In genomic region chr12:124510301-124510970, GRCh38 we compare ENCODE assay signal across 9 cellular contexts. TPM values are rescaled to one million over a fixed set of nuclear protein-coding genes. Genes with fewer than 3 reads are reported as not detected.
DNase-seq lines count a peak whose midpoint lies in the region; ATAC-seq and TF ChIP-seq lines count a peak whose summit lies in the region.
"Had no signal": no experiment of that assay in that cellular context is flagged by ENCODE, and none has a peak within 500 bp of the region (broad histone marks: within the 10 kb centered on the region; RNA-seq: fewer than 3 reads in every experiment).

No MANE protein-coding gene starts in this region.

- TF ChIP-seq POLR2A in lower leg skin (IDR thresholded peaks at IDR 0.05): no peak

- H3K9ac ChIP-seq in neuronal stem cell (ENCODE audit: low read depth, low read length, poor library complexity): peak overlapping the region; percentile 75

- peak overlapping the region; percentile 84 for H3K4ac ChIP-seq in neuronal stem cell (ENCODE audit: low read length)

- H2AFZ ChIP-seq in neuronal stem cell (ENCODE audit: low read length): no peak overlapping the region

- peak overlapping the region; percentile 65 for H3K23ac ChIP-seq in neuronal stem cell (ENCODE audit: low read depth, low read length, poor library complexity)

- no peak for ATAC-seq in HG03565 (IDR thresholded peaks at IDR 0.05; ENCODE audit: unreplicated experiment)

- H2BK15ac ChIP-seq in neuronal stem cell (ENCODE audit: low read length): peak overlapping the region; percentile 90

- H3K4me2 ChIP-seq in neuronal stem cell (ENCODE audit: insufficient read depth, low read length, poor library complexity, severe bottlenecking): no peak overlapping the region

- WGBS in neuronal stem cell (ENCODE audit: extremely low coverage in 2 of 2, insufficient read length in 2 of 2, insufficient replicate concordance in 1 of 2), 2 donors: no CpG with 5 or more reads among the region's 17 CpGs
- WGBS in lower leg skin, 2 donors: 70 to 87% methylated on average over 14 to 15 of the region's 17 CpGs

- H2AK5ac ChIP-seq in neuronal stem cell (ENCODE audit: low read depth, low read length): peak overlapping the region; percentile 98

- H4K91ac ChIP-seq in neuronal stem cell (ENCODE audit: low read depth, low read length, poor library complexity): no peak overlapping the region

- H3K18ac ChIP-seq in neuronal stem cell (ENCODE audit: low read length): peak overlapping the region; percentile 94

- intact Hi-C loops in lower leg skin (cut with DNase I; ENCODE audit: low total_unique reads): loop anchor here (10.0 kb wide), 1 partner anchor 54 kb away; the partner anchor contains the start of gene NCOR2

- peak overlapping the region; percentile 78 for H2BK12ac ChIP-seq in neuronal stem cell (ENCODE audit: low read length)

- H3K27ac ChIP-seq in neuronal stem cell (replicated peaks; ENCODE audit: low read length): peak overlapping the region; percentile 71

- in situ Hi-C loops in Caki2 (cut with HindIII; ENCODE audit: low pct_unique_long_range_greater_than_20kb, low sequenced_read_pairs) (no loop called here), KBM-7 (cut with MboI; ENCODE audit: low pct_unique_long_range_greater_than_20kb, low sequenced_read_pairs) (no loop called here)

- DNase-seq in Caki2 (ENCODE audit: low read depth) (peak; percentile 51), KBM-7 (peak; percentile 57), cardiac fibroblast (ENCODE audit: low read depth in 2 of 2) (peak in 1 of 2 donors; percentile 22), neuronal stem cell (ENCODE audit: low spot score) (no peak), lower leg skin (ENCODE audit: low spot score in 2 of 2) (no peak), NCI-H2196 (lab: John Stamatoyannopoulos, UW; ENCODE audit: unreplicated experiment) (no peak)
- DNase-seq in stimulated activated naive CD4-positive, alpha-beta T cell treated with Interleukin-2 at 50 U/mL for 16 hours (lab: John Stamatoyannopoulos, UW): no peak
- DNase-seq: NCI-H1092 had no signal

- H3K27me3 ChIP-seq in neuronal stem cell (ENCODE audit: control insufficient read depth in 3 of 3, insufficient read depth in 3 of 3, low read depth in 1 of 3, low read length in 3 of 3): no peaks in the 10 kb centered on the region

- TF ChIP-seq CTCF in cardiac fibroblast (IDR thresholded peaks at IDR 0.05; ENCODE audit: low read depth, low read length) (peak; percentile 10), lower leg skin (IDR thresholded peaks at IDR 0.05) (no peak)

- no peaks in the 10 kb centered on the region for H3K36me3 ChIP-seq in neuronal stem cell (replicated peaks in 1 of 2; ENCODE audit: control insufficient read depth in 2 of 2, insufficient read depth in 2 of 2, low read length in 2 of 2)

- H3K4me3 ChIP-seq in cardiac fibroblast (replicated peaks in 1 of 2; ENCODE audit: low read depth in 2 of 2, low read length in 2 of 2) (no peak overlapping the region), neuronal stem cell (ENCODE audit: low read length in 2 of 2) (no peak overlapping the region), lower leg skin (ENCODE audit: low read depth, poor library complexity, severe bottlenecking) (no peak overlapping the region)

- H4K8ac ChIP-seq in neuronal stem cell (ENCODE audit: low read depth, low read length): no peak overlapping the region

- H3K79me1 ChIP-seq in neuronal stem cell (ENCODE audit: low read depth, low read length): peaks cover 29% of the 10 kb centered on the region

- peak overlapping the region; percentile 12 for H2BK120ac ChIP-seq in neuronal stem cell (ENCODE audit: low read depth, low read length)

- peak overlapping the region; percentile 88 for H2BK5ac ChIP-seq in neuronal stem cell (ENCODE audit: low read length)

- H3K4me1 ChIP-seq in neuronal stem cell (ENCODE audit: control insufficient read depth in 2 of 2, insufficient read depth in 1 of 2, low read depth in 1 of 2, low read length in 2 of 2): peaks cover 34 to 52% of the 10 kb centered on the region in 2 donors

- H3K14ac ChIP-seq in neuronal stem cell (ENCODE audit: low read length): peak overlapping the region; percentile 72

- H3K9me3 ChIP-seq in neuronal stem cell (replicated peaks in 1 of 2; ENCODE audit: control insufficient read depth in 2 of 2, insufficient read depth in 1 of 2, low read depth in 1 of 2, low read length in 2 of 2): peaks cover 0 to 2% of the 10 kb centered on the region in 2 donors

RNA-seq across cellular contexts. Expression of gene NCOR2, which starts 57.0 kb away (rescaled TPM):
- 2.7 and 12.9 TPM in 2 replicates for total RNA-seq in Caki2 (2014; rRNA removed; shearing (Covaris generic); ENCODE audit: low replicate concordance)
- 80.7 TPM for polyA plus RNA-seq in neuronal stem cell (2013, experiment 1 of 2)
- polyA plus RNA-seq in neuronal stem cell (2013, experiment 2 of 2): 80.2 TPM
- total RNA-seq in lower leg skin: 100 to 1,000 TPM in 3 of 4 donors, 10 to 100 TPM in 1; 92.1 to 262 (median 137) TPM

Comparison
In these comparisons a context has a peak if more than half of its experiments do, and no peak if none do; other contexts are left out.
1. DNase-seq: peak in Caki2 (single experiment) and KBM-7 (single experiment); none in neuronal stem cell (single experiment), lower leg skin (0 of 2), NCI-H2196 (single experiment) and stimulated activated naive CD4-positive, alpha-beta T cell treated with Interleukin-2 at 50 U/mL for 16 hours (single experiment).